ENCODE assay signal across 8 cellular contexts in the genomic region with DNA sequence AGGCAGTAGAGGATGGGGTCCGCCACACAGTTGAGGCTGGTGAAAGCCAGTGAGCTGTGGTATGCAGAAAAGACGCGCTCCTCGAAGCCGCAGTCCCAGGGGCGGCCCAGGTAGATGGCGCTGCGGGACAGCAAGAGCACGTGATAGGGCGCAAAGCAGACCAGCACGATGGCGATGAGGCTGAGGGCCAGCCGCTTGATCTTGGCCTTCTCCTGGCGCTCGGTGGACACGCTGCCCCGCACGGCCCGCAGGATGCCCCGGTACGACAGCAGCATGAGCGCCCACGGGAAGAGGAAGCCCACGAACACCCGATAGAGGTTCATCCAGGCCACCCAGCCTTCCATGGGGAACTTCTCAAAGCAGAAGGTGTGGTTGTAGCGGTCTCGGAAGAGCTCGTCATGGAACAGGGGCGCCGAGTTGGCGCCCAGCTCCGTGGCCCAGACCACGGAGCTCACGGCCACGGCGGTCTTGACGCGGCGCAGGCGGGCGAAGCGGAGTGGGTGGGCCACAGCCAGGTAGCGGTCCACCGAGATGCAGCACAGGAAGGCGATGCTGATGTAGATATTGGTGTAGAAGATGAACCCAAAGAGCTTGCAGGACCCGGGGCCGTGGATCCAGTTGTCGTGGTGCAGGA. TPM values are rescaled to one million over a fixed set of nuclear protein-coding genes. Genes with fewer than 3 reads are reported as not detected.
DNase-seq lines count a peak whose midpoint lies in the region; ATAC-seq, FAIRE-seq and TF ChIP-seq lines count a peak whose summit lies in the region.

No MANE protein-coding gene starts in this region.

- no peaks in the 10 kb centered on the region for H3K36me3 ChIP-seq in ovary

- FAIRE-seq in H54 (lab: Jason Lieb, UNC), result no peak

- TF ChIP-seq CTCF in ovary (IDR thresholded peaks at IDR 0.05), result no peak

- no peaks in the 10 kb centered on the region for H3K4me1 ChIP-seq in ovary (ENCODE audit: insufficient read depth)

- intact Hi-C loops in left ventricle myocardium superior (cut with micrococcal nuclease), result no loop called here
- intact Hi-C loops in ovary (cut with DNase I), result no loop called here

- WGBS in ovary, 3 donors, result 43 to 47% (median 46%) methylated on average over 48 of the region's 48 CpGs

- TF ChIP-seq POLR2A in ovary (IDR thresholded peaks at IDR 0.05) (no peak), H54 (IDR thresholded peaks at IDR 0.05; ENCODE audit: low read depth, low read length) (no peak)

- ATAC-seq in left ventricle myocardium superior, result peak; percentile 38

- no peak for TF ChIP-seq EP300 in ovary (IDR thresholded peaks at IDR 0.05)

- no peak overlapping the region for H3K27ac ChIP-seq in ovary

- no peaks in the 10 kb centered on the region for H3K27me3 ChIP-seq in ovary

- DNase-seq in DMS153 (lab: John Stamatoyannopoulos, UW) (peak; percentile 47), LoVo (ENCODE audit: low spot score) (peak; percentile 67), left ventricle myocardium superior (peak; percentile 63), ovary (no peak), H54 (ENCODE audit: insufficient read length, low spot score) (no peak)
- DNase-seq in activated CD8-positive, alpha-beta memory T cell treated with anti-CD3 and anti-CD28 coated beads, Interleukin-2, amount 50 U/mL, for 4 hours, result peak; percentile 44
- peak in 2 of 3 experiments; percentile 27 to 53 for DNase-seq in stimulated activated CD4-positive, alpha-beta T cell treated with anti-CD3 and anti-CD28 coated beads, TNF-alpha, amount 100 ng/mL, for 24 hours (ENCODE audit: low read depth in 3 of 3)
- no peak for DNase-seq in effector CD4-positive, alpha-beta T cell

- no peak overlapping the region for H3K4me3 ChIP-seq in ovary

- no peaks in the 10 kb centered on the region for H3K9me3 ChIP-seq in ovary

RNA-seq across cellular contexts. Expression of a gene that starts 6.5 kb away (rescaled TPM):
- 26.9 TPM for total RNA-seq in left ventricle myocardium superior
- total RNA-seq in ovary, result 10 to 100 TPM in 4 of 7 donors, 1 to 10 TPM in 3; 2.0 to 16.6 (median 12.3) TPM
- polyA plus RNA-seq in ovary, result 1 to 10 TPM; 3.3 to 8.9 TPM

RNA-seq across cellular contexts. Expression of a gene that starts 10.9 kb away (rescaled TPM):
- 4.8 TPM for total RNA-seq in left ventricle myocardium superior
- 1 to 10 TPM in 5 of 7 donors, under 1 TPM in 2; 0.60 to 4.5 (median 2.4) TPM for total RNA-seq in ovary
- polyA plus RNA-seq in ovary, result 10 to 100 TPM in 1 of 2 donors, 1 to 10 TPM in 1; 3.0 to 11.9 TPM

RNA-seq across cellular contexts. Expression of a gene that starts 48.1 kb away (rescaled TPM):
- total RNA-seq in left ventricle myocardium superior, result 33.4 TPM
- total RNA-seq in ovary, result 10 to 100 TPM in 6 of 7 donors, 1 to 10 TPM in 1; 9.9 to 25.0 (median 14.4) TPM
- polyA plus RNA-seq in ovary, result 10 to 100 TPM; 13.1 to 16.3 TPM

Comparison
In these comparisons a context has a peak if more than half of its experiments do, and no peak if none do; other contexts are left out.
1. DNase-seq: peak in DMS153 (single experiment), LoVo (single experiment), activated CD8-positive, alpha-beta memory T cell treated with anti-CD3 and anti-CD28 coated beads, Interleukin-2, amount 50 U/mL, for 4 hours (single experiment), left ventricle myocardium superior (single experiment) and stimulated activated CD4-positive, alpha-beta T cell treated with anti-CD3 and anti-CD28 coated beads, TNF-alpha, amount 100 ng/mL, for 24 hours (2 of 3); none in ovary (0 of 5), H54 (single experiment) and effector CD4-positive, alpha-beta T cell (single experiment).